Comparison of ENCODE assay signal across 1 cellular context in the genomic region with DNA sequence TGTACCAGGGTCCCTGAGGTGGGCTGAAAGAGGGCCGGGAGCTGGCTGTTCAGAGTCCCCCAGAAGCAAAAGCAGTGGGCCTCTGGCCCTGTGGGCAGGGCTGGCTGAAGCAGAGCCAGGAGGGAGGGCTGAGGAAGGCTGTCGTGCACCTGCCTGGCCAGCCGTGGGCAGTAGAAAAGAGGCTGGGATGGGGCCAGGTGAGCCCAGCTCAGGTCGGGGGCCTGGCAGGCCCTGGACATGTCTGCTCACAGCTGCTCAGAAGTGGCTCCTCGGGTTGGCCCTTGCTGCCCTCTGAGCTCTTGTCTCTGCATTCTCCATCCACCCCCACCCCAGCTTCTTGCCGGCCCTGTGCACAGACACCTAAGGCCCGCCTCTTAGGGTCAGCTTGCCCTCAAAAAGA.
TF ChIP-seq lines count a peak whose summit lies in the region.

No MANE protein-coding gene starts in this region.

TF ChIP-seq in H1, 55 proteins besides CTCF, POLR2A, EP300 and RAD21:
- TF ChIP-seq NANOG (IDR thresholded peaks at IDR 0.05; ENCODE audit: insufficient read depth, low read depth, low read length, poor library complexity, severe bottlenecking) (no peak), BCL11A (IDR thresholded peaks at IDR 0.05; ENCODE audit: low read depth in 2 of 2, low read length in 2 of 2) (no peak), TAF7 (optimal IDR thresholded peaks at IDR 0.05; ENCODE audit: borderline replicate concordance, low read depth, low read length) (no peak), FOSL1 (IDR thresholded peaks at IDR 0.05; ENCODE audit: insufficient read depth, low read depth, low read length) (no peak), YY1 (IDR thresholded peaks at IDR 0.05; ENCODE audit: low read depth, low read length) (no peak), SP4 (IDR thresholded peaks at IDR 0.05; ENCODE audit: low read length) (no peak), TAF1 (IDR thresholded peaks at IDR 0.05; ENCODE audit: low read depth, low read length) (no peak), RBBP5 (IDR thresholded peaks at IDR 0.05; ENCODE audit: borderline replicate concordance, low read depth, low read length) (no peak), SP1 (IDR thresholded peaks at IDR 0.05; ENCODE audit: low read depth, low read length) (no peak), HDAC2 (IDR thresholded peaks at IDR 0.05; ENCODE audit: borderline replicate concordance in 1 of 2, low read depth in 2 of 2, low read length in 2 of 2) (no peak), SRF (IDR thresholded peaks at IDR 0.05; ENCODE audit: low read depth, low read length) (no peak), HDAC6 (IDR thresholded peaks at IDR 0.05; ENCODE audit: low read depth, low read length) (no peak), PHF8 (conservative IDR thresholded peaks at IDR 0.05; ENCODE audit: low read depth, low read length) (no peak), SIRT6 (IDR thresholded peaks at IDR 0.05; ENCODE audit: low read length) (no peak)
